In the genomic region with DNA sequence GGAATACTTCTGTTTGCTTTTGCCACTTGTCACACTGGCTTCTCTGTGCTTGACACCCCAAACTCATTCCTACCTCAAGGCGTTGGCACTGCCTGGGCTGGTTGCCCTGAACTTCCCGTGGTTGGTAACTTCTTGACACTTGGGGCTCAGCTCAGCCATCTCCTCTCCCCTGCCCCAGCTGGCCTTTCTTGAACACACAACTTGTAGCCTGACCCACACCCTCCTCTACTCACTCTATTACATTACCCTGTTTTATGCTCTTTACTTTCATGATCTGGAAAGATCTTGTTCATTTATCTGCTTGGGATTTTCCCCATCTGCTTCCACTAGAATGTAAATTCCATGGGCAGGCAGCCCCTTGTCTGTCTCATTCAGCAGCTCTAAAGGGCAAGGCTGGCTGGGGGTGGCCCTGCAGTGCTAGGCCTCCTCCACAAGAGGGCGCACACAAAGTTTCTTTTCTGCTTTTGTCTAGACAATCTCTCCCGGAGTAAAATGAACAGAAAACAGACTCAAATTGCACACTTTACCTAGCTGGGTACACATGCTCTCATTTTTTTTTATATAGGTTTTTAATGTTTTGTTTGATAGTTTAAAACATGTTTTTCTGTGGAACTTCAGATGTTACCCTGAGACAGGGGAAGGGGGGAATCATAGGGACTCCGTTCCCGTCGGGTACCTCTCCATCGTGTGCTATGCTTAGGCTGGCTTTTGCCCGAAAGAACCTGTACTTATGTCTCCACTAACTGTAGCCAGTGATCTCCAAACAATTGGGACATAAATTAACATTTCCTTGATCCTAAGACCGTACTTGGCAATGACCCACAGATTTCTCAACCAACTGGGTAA, we compare ENCODE assay signal across 8 cellular contexts. TPM values are rescaled to one million over a fixed set of nuclear protein-coding genes. Genes with fewer than 3 reads are reported as not detected.
DNase-seq lines count a peak whose midpoint lies in the region; ATAC-seq lines count a peak whose summit lies in the region.

No MANE protein-coding gene starts in this region.

- H3K36me3 Mint-ChIP-seq in activated CD4-positive, alpha-beta memory T cell treated with anti-CD3 and anti-CD28 coated beads for 36 hours: no peaks in the 10 kb centered on the region
- peaks cover under 1% of the 10 kb centered on the region for H3K36me3 Mint-ChIP-seq in effector memory CD8-positive, alpha-beta T cell (ENCODE audit: insufficient read depth)

- H3K4me3 Mint-ChIP-seq in activated CD4-positive, alpha-beta memory T cell treated with anti-CD3 and anti-CD28 coated beads for 36 hours: no peak overlapping the region
- no peak overlapping the region for H3K4me3 Mint-ChIP-seq in effector memory CD8-positive, alpha-beta T cell

- DNase-seq in NCI-H1417 (lab: John Stamatoyannopoulos, UW) (peak; percentile 47 to 81 (median 76)), NCI-H1417 treated with DMSO at 0.1 percent for 48 hours (lab: John Stamatoyannopoulos, UW) (no peak), NCI-H345 (lab: John Stamatoyannopoulos, UW) (peak; percentile 26), mucosa of gallbladder (ENCODE audit: low spot score) (peak; percentile 44)
- DNase-seq in activated CD4-positive, alpha-beta memory T cell treated with anti-CD3 and anti-CD28 coated beads for 36 hours: peak; percentile 78
- peak; percentile 58 to 71 (median 66) for DNase-seq in effector memory CD8-positive, alpha-beta T cell
- DNase-seq in stimulated activated CD8-positive, alpha-beta memory T cell treated with anti-CD3 and anti-CD28 coated beads, Interleukin-7, amount 100 ng/mL, for 4 hours (ENCODE audit: low read depth in 2 of 2): peak; percentile 23 to 26

- H3K27me3 Mint-ChIP-seq in activated CD4-positive, alpha-beta memory T cell treated with anti-CD3 and anti-CD28 coated beads for 36 hours: peaks cover 5% of the 10 kb centered on the region
- H3K27me3 Mint-ChIP-seq in effector memory CD8-positive, alpha-beta T cell: peaks cover 7 to 16% of the 10 kb centered on the region in 2 donors

- POLR2A ChIA-PET in activated CD4-positive, alpha-beta memory T cell treated with anti-CD3 and anti-CD28 coated beads for 36 hours (lab: Charles Lee): interaction anchor here (0.6 kb wide), 2 partner anchors 17 to 24 kb away, joined by 3 read pairs; no protein-coding TSS in a partner anchor

- intact Hi-C loops in activated CD4-positive, alpha-beta memory T cell treated with anti-CD3 and anti-CD28 coated beads for 36 hours (cut with micrococcal nuclease): loop anchor here (2.0 to 10.0 kb wide), 4 partner anchors 40 to 228 kb away; a partner anchor contains a TSS

- CTCF ChIA-PET in activated CD4-positive, alpha-beta memory T cell treated with anti-CD3 and anti-CD28 coated beads for 36 hours (lab: Charles Lee): interaction anchor here (0.5 to 7.5 kb wide), 38 partner anchors 7 to 1697 kb away, joined by 3 to 55 read pairs (median 4); a partner anchor contains a TSS

- no peak overlapping the region for H3K27ac Mint-ChIP-seq in activated CD4-positive, alpha-beta memory T cell treated with anti-CD3 and anti-CD28 coated beads for 36 hours
- H3K27ac Mint-ChIP-seq in effector memory CD8-positive, alpha-beta T cell: no peak overlapping the region

- no peaks in the 10 kb centered on the region for H3K9me3 Mint-ChIP-seq in activated CD4-positive, alpha-beta memory T cell treated with anti-CD3 and anti-CD28 coated beads for 36 hours
- H3K9me3 Mint-ChIP-seq in effector memory CD8-positive, alpha-beta T cell: no peaks in the 10 kb centered on the region

- ATAC-seq in HG02884 (IDR thresholded peaks at IDR 0.05; ENCODE audit: unreplicated experiment): peak; percentile 83
- peak; percentile 77 for ATAC-seq in effector memory CD8-positive, alpha-beta T cell (replicated peaks)

- H3K4me1 Mint-ChIP-seq in activated CD4-positive, alpha-beta memory T cell treated with anti-CD3 and anti-CD28 coated beads for 36 hours (ENCODE audit: low read depth): no peaks in the 10 kb centered on the region
- peaks cover 0 to 5% of the 10 kb centered on the region in 2 donors for H3K4me1 Mint-ChIP-seq in effector memory CD8-positive, alpha-beta T cell (ENCODE audit: low read depth in 2 of 2)

RNA-seq across cellular contexts. Expression of a gene that starts 16.4 kb away (rescaled TPM):
- not detected for total RNA-seq in activated CD4-positive, alpha-beta memory T cell treated with anti-CD3 and anti-CD28 coated beads for 36 hours
- 0.09 TPM for total RNA-seq in mucosa of gallbladder

RNA-seq across cellular contexts. Expression of a gene that starts 40.0 kb away (rescaled TPM):
- 10 to 100 TPM; 25.4 to 26.8 TPM for total RNA-seq in activated CD4-positive, alpha-beta memory T cell treated with anti-CD3 and anti-CD28 coated beads for 36 hours
- 18.2 TPM for total RNA-seq in mucosa of gallbladder
